Comparison of ENCODE assay signal across 1 cellular context in genomic region chr18:22370414-22370813, GRCh38.
TF ChIP-seq lines count a peak whose summit lies in the region.

No MANE protein-coding gene starts in this region.

TF ChIP-seq in endothelial cell of umbilical vein, 7 proteins besides CTCF, POLR2A, EP300 and RAD21:
- TF ChIP-seq POLR2AphosphoS5 (IDR thresholded peaks at IDR 0.05; ENCODE audit: insufficient read depth, low read depth, low read length) (no peak), JUN (IDR thresholded peaks at IDR 0.05; ENCODE audit: borderline replicate concordance, insufficient read depth, insufficient read length, low read depth) (no peak), FOS (IDR thresholded peaks at IDR 0.05; ENCODE audit: borderline replicate concordance, insufficient read depth, low read length) (peak; percentile 25), EZH2 (IDR thresholded peaks at IDR 0.05; ENCODE audit: borderline replicate concordance, low read depth, low read length, severe bottlenecking) (no peak), GATA2 (IDR thresholded peaks at IDR 0.05; ENCODE audit: insufficient read depth, insufficient read length, low read depth, low read length) (no peak), MYC (IDR thresholded peaks at IDR 0.05; ENCODE audit: low read depth, low read length) (no peak)
- TF ChIP-seq, protein P1, sequence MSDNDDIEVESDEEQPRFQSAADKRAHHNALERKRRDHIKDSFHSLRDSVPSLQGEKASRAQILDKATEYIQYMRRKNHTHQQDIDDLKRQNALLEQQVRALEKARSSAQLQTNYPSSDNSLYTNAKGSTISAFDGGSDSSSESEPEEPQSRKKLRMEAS (IDR thresholded peaks at IDR 0.05; ENCODE audit: insufficient read depth, insufficient read length): no peak
